10 cellular contexts compared by ENCODE assay signal in the genomic region with DNA sequence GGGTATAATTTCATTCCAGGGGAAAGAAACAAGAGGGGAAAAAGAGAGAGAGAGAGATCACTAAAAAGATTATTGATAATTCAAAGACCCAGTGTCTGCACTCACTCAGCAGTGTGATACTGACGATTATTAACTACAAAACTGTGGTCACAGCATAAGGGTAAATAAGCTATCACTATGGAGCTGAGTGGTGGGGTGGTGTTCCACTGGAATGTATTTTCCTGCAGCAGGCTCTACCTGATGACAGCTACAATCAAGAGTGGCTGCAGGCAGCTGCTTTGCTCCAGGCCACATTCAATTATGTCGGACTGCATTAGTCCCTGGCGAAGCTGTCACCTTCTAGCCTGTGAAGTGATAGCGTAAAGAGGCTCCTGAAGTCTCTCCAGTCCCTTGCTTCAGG.
"Had no signal": no experiment of that assay in that cellular context is flagged by ENCODE, and none has a peak within 500 bp of the region (broad histone marks: within the 10 kb centered on the region; RNA-seq: fewer than 3 reads in every experiment).

No MANE protein-coding gene starts in this region.

- H3K9me3 ChIP-seq: adrenal gland, heart left ventricle, pancreas, uterus had no signal

- H3K4me1 Mint-ChIP-seq: neural crest cell had no signal

- H3K27ac ChIP-seq: adrenal gland, heart left ventricle, pancreas, uterus had no signal

- H3K27me3 ChIP-seq: adrenal gland, uterus had no signal

- DNase-seq: activated CD4-positive, alpha-beta T cell treated with anti-CD3 and anti-CD28 coated beads, Interleukin-2, amount 50 U/mL, for 4 hours; activated naive CD4-positive, alpha-beta T cell treated with anti-CD3 and anti-CD28 coated beads, Interleukin-2, amount 50 U/mL, for 16 hours; activated T-cell treated with anti-CD3 and anti-CD28 coated beads, Interleukin-2, amount 50 U/mL, for 1 hour; adrenal gland; foreskin melanocyte; heart left ventricle; pancreas; uterus had no signal

- H3K4me1 ChIP-seq: adrenal gland, heart left ventricle, pancreas, uterus had no signal

- H3K4me3 ChIP-seq: adrenal gland, heart left ventricle, pancreas, uterus had no signal

- ATAC-seq: activated CD4-positive, CD25-positive, alpha-beta regulatory T cell treated with anti-CD3 and anti-CD28 coated beads, Interleukin-2, amount 50 U/mL, for 24 hours; pancreas had no signal

- H3K9me3 Mint-ChIP-seq: neural crest cell had no signal

- H3K36me3 ChIP-seq: adrenal gland, heart left ventricle, pancreas, uterus had no signal

- H3K4me3 Mint-ChIP-seq: neural crest cell had no signal
